8 cellular contexts compared by ENCODE assay signal in the genomic region with DNA sequence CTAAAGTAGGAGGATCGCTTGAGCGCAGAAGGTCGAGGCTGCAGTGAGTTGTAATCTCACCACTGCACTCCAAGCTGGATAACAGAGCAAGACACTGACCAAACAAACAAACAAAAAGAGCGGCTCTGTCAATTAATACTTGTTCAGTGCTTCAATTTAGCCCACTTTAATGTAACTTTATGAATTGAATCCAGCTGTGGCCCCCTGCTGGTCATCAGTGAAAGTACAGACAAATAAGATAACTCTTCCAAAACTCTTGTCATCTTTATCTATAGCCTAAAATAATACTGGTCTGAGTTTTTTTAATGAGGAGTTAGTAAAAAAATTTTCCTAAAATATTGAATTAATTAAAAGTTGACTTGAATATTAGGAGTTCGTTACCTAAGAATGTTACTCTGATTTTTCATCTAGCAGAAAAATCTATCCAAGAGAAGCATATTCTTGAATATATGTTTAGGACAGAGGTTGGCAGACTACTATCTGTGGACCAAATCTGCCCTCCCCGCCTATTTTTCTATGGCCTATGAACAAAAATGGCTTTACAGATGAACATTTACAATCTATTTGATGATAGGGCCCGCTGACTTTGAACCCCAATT. TPM values are rescaled to one million over a fixed set of nuclear protein-coding genes. Genes with fewer than 3 reads are reported as not detected.
DNase-seq lines count a peak whose midpoint lies in the region; ATAC-seq and TF ChIP-seq lines count a peak whose summit lies in the region.

No MANE protein-coding gene starts in this region.

- H3K27me3 Mint-ChIP-seq in memory B cell: no peaks in the 10 kb centered on the region

- H3K4me3 Mint-ChIP-seq in memory B cell: no peak overlapping the region

- no peaks in the 10 kb centered on the region for H3K9me3 Mint-ChIP-seq in memory B cell

- H3K27ac Mint-ChIP-seq in memory B cell: no peak overlapping the region

- H3K36me3 Mint-ChIP-seq in memory B cell: no peaks in the 10 kb centered on the region

- H3K9me3 ChIP-seq in WERI-Rb-1 (ENCODE audit: severe bottlenecking): no peaks in the 10 kb centered on the region

- peak; percentile 24 for DNase-seq in GM12864 (ENCODE audit: low read depth)
- DNase-seq in NCI-H1092 (lab: John Stamatoyannopoulos, UW): peak; percentile 8
- peak; percentile 38 for DNase-seq in WERI-Rb-1
- peak; percentile 8 for DNase-seq in cerebellum (ENCODE audit: low spot score)
- DNase-seq in memory B cell (ENCODE audit: low spot score in 2 of 2): peak; percentile 23 to 36
- peak; percentile 5 for DNase-seq in stimulated activated CD8-positive, alpha-beta memory T cell treated with anti-CD3 and anti-CD28 coated beads, Interleukin-7, amount 100 ng/mL, for 24 hours (ENCODE audit: low read depth)

- H3K27ac ChIP-seq in 22Rv1 (no peak overlapping the region), WERI-Rb-1 (no peak overlapping the region)

- H3K4me3 ChIP-seq in GM12864 (ENCODE audit: low read depth, low read length) (no peak overlapping the region), WERI-Rb-1 (ENCODE audit: low read depth, low read length) (no peak overlapping the region)

- H3K36me3 ChIP-seq in WERI-Rb-1: peaks cover 59% of the 10 kb centered on the region

- no peaks in the 10 kb centered on the region for H3K27me3 ChIP-seq in WERI-Rb-1 (ENCODE audit: insufficient read depth, low read depth, severe bottlenecking)

- no peaks in the 10 kb centered on the region for H3K4me1 Mint-ChIP-seq in memory B cell

- ATAC-seq in memory B cell (ENCODE audit: low read depth) (no peak), GM19324 (IDR thresholded peaks at IDR 0.05; ENCODE audit: low FRiP score, unreplicated experiment) (no peak)

- TF ChIP-seq CTCF in 22Rv1 (IDR thresholded peaks at IDR 0.05): peak; percentile 89
- peak; percentile 69 for TF ChIP-seq CTCF in GM12864 (IDR thresholded peaks at IDR 0.05; ENCODE audit: low read depth, low read length, missing control alignments)
- peak; percentile 52; the same call in 1 of the 2 replicates for TF ChIP-seq CTCF in WERI-Rb-1 (IDR thresholded peaks at IDR 0.05; ENCODE audit: low read depth, low read length)

RNA-seq across cellular contexts. Expression of a gene that starts 26.1 kb away (rescaled TPM):
- total RNA-seq in cerebellum: 46.1 TPM

RNA-seq across cellular contexts. Expression of a gene that starts 26.2 kb away (rescaled TPM):
- total RNA-seq in cerebellum: 34.7 TPM
